10 cellular contexts compared by ENCODE assay signal in the genomic region with DNA sequence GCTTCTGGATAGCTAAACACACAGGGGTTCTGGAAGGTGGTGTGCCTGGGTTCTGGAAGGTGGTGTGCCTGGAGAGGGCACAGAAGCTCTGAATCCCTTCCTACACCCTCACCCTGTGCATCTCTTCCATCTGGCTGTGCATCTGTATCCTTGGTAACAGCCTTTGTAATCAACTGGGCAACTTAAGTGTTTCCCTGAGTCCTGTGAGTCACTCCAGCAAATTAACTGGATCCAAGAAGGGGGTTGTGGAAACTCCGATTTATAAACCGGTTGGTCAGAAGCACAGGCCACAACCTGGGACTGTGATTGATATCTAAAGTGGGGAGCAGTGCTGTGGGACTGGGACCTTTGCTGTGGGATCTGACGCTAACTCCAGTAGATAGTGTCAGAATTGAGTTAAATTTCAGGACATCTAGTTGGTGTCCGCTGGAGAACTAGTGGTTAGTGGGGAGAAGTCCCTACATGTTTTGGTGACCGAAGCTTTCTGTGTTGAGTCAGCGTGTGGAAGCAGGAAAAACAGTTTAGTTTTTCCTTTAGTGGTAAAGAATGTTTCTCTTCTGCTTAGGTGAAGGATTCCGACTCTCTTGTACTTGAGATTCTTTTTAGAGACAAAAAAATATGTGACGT.
DNase-seq lines count a peak whose midpoint lies in the region; ATAC-seq and TF ChIP-seq lines count a peak whose summit lies in the region.
"Had no signal": no experiment of that assay in that cellular context is flagged by ENCODE, and none has a peak within 500 bp of the region (broad histone marks: within the 10 kb centered on the region; RNA-seq: fewer than 3 reads in every experiment).

No MANE protein-coding gene starts in this region.

- H3K36me3 ChIP-seq in ACC112 (ENCODE audit: insufficient read depth, low read length) = no peaks in the 10 kb centered on the region
- no peaks in the 10 kb centered on the region for H3K36me3 ChIP-seq in WERI-Rb-1

- H3K27me3 ChIP-seq in ACC112 (ENCODE audit: insufficient read depth, low read length) = no peaks in the 10 kb centered on the region
- H3K27me3 ChIP-seq in WERI-Rb-1 (ENCODE audit: insufficient read depth, low read depth, severe bottlenecking) = no peaks in the 10 kb centered on the region

- H3K79me2 ChIP-seq in ACC112 (ENCODE audit: control insufficient read depth, insufficient read depth, low read length, unreplicated experiment) = no peaks in the 10 kb centered on the region

- H3K27ac ChIP-seq in ACC112 (ENCODE audit: low read depth, low read length) (peak overlapping the region; percentile 75), WERI-Rb-1 (no peak overlapping the region)
- H3K27ac ChIP-seq: coronary artery had no signal

- H3K4me3 ChIP-seq in ACC112 (ENCODE audit: low read depth, low read length) = no peak overlapping the region
- no peak overlapping the region for H3K4me3 ChIP-seq in WERI-Rb-1 (ENCODE audit: low read depth, low read length)
- H3K4me3 ChIP-seq: coronary artery had no signal

- no peak overlapping the region for H3K27ac Mint-ChIP-seq in mesothelial cell of epicardium

- H3K4me3 Mint-ChIP-seq in mesothelial cell of epicardium = no peak overlapping the region
- H3K4me3 Mint-ChIP-seq: activated T-cell treated with anti-CD3 and anti-CD28 coated beads, Interleukin-2, amount 50 U/mL, for 4 hours had no signal

- no peaks in the 10 kb centered on the region for H3K9me3 Mint-ChIP-seq in mesothelial cell of epicardium

- no peaks in the 10 kb centered on the region for H3K9me3 ChIP-seq in WERI-Rb-1 (ENCODE audit: severe bottlenecking)

- no peaks in the 10 kb centered on the region for H3K27me3 Mint-ChIP-seq in mesothelial cell of epicardium (ENCODE audit: low read depth)

- peaks cover 15% of the 10 kb centered on the region for H3K4me1 ChIP-seq in ACC112 (ENCODE audit: control insufficient read depth, insufficient read depth, low read length, unreplicated experiment)

- peak; percentile 88 for DNase-seq in H4 (ENCODE audit: low spot score)
- DNase-seq in WERI-Rb-1 = peak; percentile 24
- peak; percentile 61 for DNase-seq in hepatic stellate cell (ENCODE audit: low spot score)
- no peak for DNase-seq in superior temporal gyrus (ENCODE audit: extremely low spot score)
- no peak for DNase-seq in mesenteric fat pad (ENCODE audit: low spot score)
- no peak for DNase-seq in mesothelial cell of epicardium (ENCODE audit: low spot score in 2 of 2, unreplicated experiment in 2 of 2)
- DNase-seq: activated T-cell treated with anti-CD3 and anti-CD28 coated beads, Interleukin-2, amount 50 U/mL, for 4 hours had no signal

- H3K4me1 Mint-ChIP-seq in mesothelial cell of epicardium = peaks cover 18% of the 10 kb centered on the region

- no peak for ATAC-seq in GM18867 (IDR thresholded peaks at IDR 0.05; ENCODE audit: unreplicated experiment)
- ATAC-seq: activated T-cell treated with anti-CD3 and anti-CD28 coated beads, Interleukin-2, amount 50 U/mL, for 4 hours had no signal

- no peak overlapping the region for H2AFZ ChIP-seq in ACC112 (ENCODE audit: low read length, unreplicated experiment)

- no peak for TF ChIP-seq CTCF in WERI-Rb-1 (IDR thresholded peaks at IDR 0.05; ENCODE audit: low read depth, low read length)
- TF ChIP-seq CTCF in mesothelial cell of epicardium (IDR thresholded peaks at IDR 0.05; ENCODE audit: unreplicated experiment) = no peak

- H3K36me3 Mint-ChIP-seq in mesothelial cell of epicardium = no peaks in the 10 kb centered on the region

Comparison
In these comparisons a context has a peak if more than half of its experiments do, and no peak if none do; other contexts are left out.
1. DNase-seq: peak in H4 (single experiment), WERI-Rb-1 (single experiment) and hepatic stellate cell (single experiment); none in superior temporal gyrus (single experiment), mesenteric fat pad (single experiment) and mesothelial cell of epicardium (0 of 2).